Comparison of ENCODE assay signal across 8 cellular contexts in the genomic region with DNA sequence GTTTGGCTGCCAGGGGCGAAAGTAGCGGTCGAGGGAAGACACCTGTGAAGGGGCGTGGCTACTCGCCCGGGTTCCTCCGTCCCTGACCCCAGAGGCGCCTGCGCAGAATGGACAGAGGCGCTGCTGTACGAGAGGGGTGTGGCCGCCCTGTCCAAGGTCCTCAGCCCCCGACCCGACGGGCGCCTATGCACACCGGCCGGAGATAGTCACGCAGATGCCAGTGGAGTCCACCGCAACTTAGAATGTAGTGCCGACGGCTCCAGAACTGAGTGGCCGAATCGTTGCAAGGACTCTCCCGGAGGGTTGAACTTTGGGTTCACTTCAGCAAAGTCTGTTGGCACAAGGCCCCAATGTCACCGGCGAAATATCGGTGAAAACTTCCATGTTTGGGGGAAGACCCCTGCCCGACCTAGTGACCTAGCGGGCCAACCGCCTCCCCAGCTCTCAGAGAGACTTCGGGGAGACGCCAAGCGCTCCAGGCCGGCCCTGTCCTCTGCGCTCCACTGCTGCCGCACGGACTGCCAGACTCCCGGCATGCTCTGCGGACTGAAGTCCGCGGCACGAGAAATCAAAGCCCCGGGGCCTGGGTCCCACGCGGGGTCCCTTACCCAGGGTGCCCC. TPM values are rescaled to one million over a fixed set of nuclear protein-coding genes. Genes with fewer than 3 reads are reported as not detected.
DNase-seq lines count a peak whose midpoint lies in the region; ATAC-seq and TF ChIP-seq lines count a peak whose summit lies in the region.

No MANE protein-coding gene starts in this region.

- POLR2A ChIA-PET in AG04450 (lab: Yijun Ruan, JAX) = no interaction called here

- CTCF ChIA-PET in AG04450 (lab: Charles Lee) = no interaction called here

- peak; percentile 44 for TF ChIP-seq POLR2A in GM19193 (IDR thresholded peaks at IDR 0.05; ENCODE audit: extremely low read depth, insufficient read depth, insufficient read length)

- H3K27ac ChIP-seq in AG04450 (ENCODE audit: low read depth, low read length) = no peak overlapping the region
- H3K27ac ChIP-seq in effector memory CD4-positive, alpha-beta T cell (ENCODE audit: insufficient read depth, low read length, poor library complexity, severe bottlenecking) = peak overlapping the region; percentile 99

- H3K4me3 ChIP-seq in AG04450 (ENCODE audit: low read depth, low read length) = peak overlapping the region; percentile 66
- peak overlapping the region; percentile 91 for H3K4me3 ChIP-seq in effector memory CD4-positive, alpha-beta T cell (ENCODE audit: insufficient read depth, low read depth, low read length, poor library complexity, severe bottlenecking)

- peaks cover 11% of the 10 kb centered on the region for H3K4me1 ChIP-seq in effector memory CD4-positive, alpha-beta T cell (ENCODE audit: control insufficient read depth, insufficient read depth, low read length, poor library complexity, severe bottlenecking)

- no peaks in the 10 kb centered on the region for H3K9me3 ChIP-seq in AG04450 (ENCODE audit: control insufficient read depth, insufficient read depth, low read length)
- H3K9me3 ChIP-seq in effector memory CD4-positive, alpha-beta T cell (ENCODE audit: control insufficient read depth, low read length) = no peaks in the 10 kb centered on the region

- no peak for DNase-seq in AG04450 (ENCODE audit: low read depth, low spot score)
- peak; percentile 89 for DNase-seq in NCI-H510A treated with DMSO at 0.1 percent for 48 hours (lab: John Stamatoyannopoulos, UW)
- peak; percentile 90 for DNase-seq in activated CD8-positive, alpha-beta memory T cell treated with anti-CD3 and anti-CD28 coated beads for 24 hours
- DNase-seq in effector memory CD4-positive, alpha-beta T cell = peak; percentile 59 to 78 (median 59)
- DNase-seq in mesenteric fat pad (ENCODE audit: low spot score) = peak; percentile 93
- DNase-seq in stimulated activated CD8-positive, alpha-beta memory T cell treated with anti-CD3 and anti-CD28 coated beads, Interleukin-12 subunit alpha, Interleukin-12 subunit beta, amount 100 ng/mL, for 4 hours (ENCODE audit: low read depth) = peak; percentile 60

- peak; percentile 65 for ATAC-seq in HG03432 (IDR thresholded peaks at IDR 0.05; ENCODE audit: unreplicated experiment)

- no peaks in the 10 kb centered on the region for H3K27me3 ChIP-seq in AG04450 (ENCODE audit: control insufficient read depth, insufficient read depth, low read length)
- no peaks in the 10 kb centered on the region for H3K27me3 ChIP-seq in effector memory CD4-positive, alpha-beta T cell (replicated peaks; ENCODE audit: control insufficient read depth, insufficient read depth, low read length, poor library complexity, severe bottlenecking)

- H3K36me3 ChIP-seq in effector memory CD4-positive, alpha-beta T cell (ENCODE audit: control insufficient read depth, insufficient read depth, low read length) = no peaks in the 10 kb centered on the region

- TF ChIP-seq CTCF in AG04450 (IDR thresholded peaks at IDR 0.05; ENCODE audit: low read depth, low read length) = no peak

RNA-seq across cellular contexts. Expression of a gene that starts 0.5 kb away (rescaled TPM):
- not detected in 2 replicates for polyA plus RNA-seq in AG04450 (2011; rRNA removed)
- polyA minus RNA-seq in AG04450 (2011; rRNA and poly(A)+ RNA removed) = not detected in 2 replicates
- not detected for total RNA-seq in mesenteric fat pad

RNA-seq across cellular contexts. Expression of a gene that starts 1.8 kb away (rescaled TPM):
- not detected in 2 replicates for polyA plus RNA-seq in AG04450 (2011; rRNA removed)
- not detected in 2 replicates for polyA minus RNA-seq in AG04450 (2011; rRNA and poly(A)+ RNA removed)
- not detected for total RNA-seq in mesenteric fat pad
